ENCODE assay signal across 10 cellular contexts in genomic region chr11:117453886-117454563, GRCh38.
"Had no signal": no experiment of that assay in that cellular context is flagged by ENCODE, and none has a peak within 500 bp of the region (broad histone marks: within the 10 kb centered on the region; RNA-seq: fewer than 3 reads in every experiment).

No MANE protein-coding gene starts in this region.

- H3K4me3 ChIP-seq: GM23338, K562 had no signal

- H3K27ac Mint-ChIP-seq: GM23338, H9, HFFc6 had no signal

- ATAC-seq: GM23338, K562 had no signal

- H3K4me1 Mint-ChIP-seq: GM23338 had no signal

- DNase-seq: H9, HCEC 1CT, HFFc6, IMR-90, KG1 had no signal

- FAIRE-seq: H1, H54, HTR-8/SVneo, K562 had no signal

- H3K4me3 Mint-ChIP-seq: GM23338, H9, HFFc6 had no signal
